In genomic region chr9:133699546-133699945, GRCh38 we compare ENCODE assay signal across 20 cellular contexts.
"Had no signal": no experiment of that assay in that cellular context is flagged by ENCODE, and none has a peak within 500 bp of the region (broad histone marks: within the 10 kb centered on the region; RNA-seq: fewer than 3 reads in every experiment).

No MANE protein-coding gene starts in this region.

- H3K4me3 Mint-ChIP-seq: neural progenitor cell, type B pancreatic cell had no signal

- H3K27ac Mint-ChIP-seq: neural progenitor cell, progenitor cell of endocrine pancreas, type B pancreatic cell had no signal

- H3K9me3 ChIP-seq: ovary, thyroid gland, uterus had no signal

- DNase-seq: cortex of kidney; dorsolateral prefrontal cortex; effector CD8-positive, alpha-beta T cell; foreskin melanocyte; head of caudate nucleus; hypothalamus; kidney glomerular epithelial cell; mammary epithelial cell; naive thymus-derived CD8-positive, alpha-beta T cell; nucleus accumbens; ovary; right cardiac atrium; stimulated activated CD4-positive, alpha-beta T cell treated with anti-CD3 and anti-CD28 coated beads, Interleukin-2, amount 100 ng/mL, for 48 hours; stimulated activated naive CD4-positive, alpha-beta T cell treated with Interleukin-2 at 50 U/mL for 16 hours; thyroid gland; uterus had no signal

- H3K4me2 ChIP-seq: neural progenitor cell, smooth muscle cell had no signal

- H3K27ac ChIP-seq: neural progenitor cell, ovary, thyroid gland, uterus had no signal

- H3K9ac ChIP-seq: neural progenitor cell had no signal

- H3K4me1 ChIP-seq: uterus had no signal

- H3K4me3 ChIP-seq: dorsolateral prefrontal cortex, neural progenitor cell, ovary, smooth muscle cell, thyroid gland, uterus had no signal

- H3K36me3 ChIP-seq: neural progenitor cell, ovary, thyroid gland, uterus had no signal

- H3K9me3 Mint-ChIP-seq: naive thymus-derived CD8-positive, alpha-beta T cell; neural progenitor cell; type B pancreatic cell had no signal

- H3K27me3 Mint-ChIP-seq: naive thymus-derived CD8-positive, alpha-beta T cell had no signal

- H3K36me3 Mint-ChIP-seq: type B pancreatic cell had no signal

- H3K27me3 ChIP-seq: neural progenitor cell, ovary, thyroid gland, uterus had no signal

- ATAC-seq: naive thymus-derived CD8-positive, alpha-beta T cell; right cardiac atrium had no signal
